In the genomic region with DNA sequence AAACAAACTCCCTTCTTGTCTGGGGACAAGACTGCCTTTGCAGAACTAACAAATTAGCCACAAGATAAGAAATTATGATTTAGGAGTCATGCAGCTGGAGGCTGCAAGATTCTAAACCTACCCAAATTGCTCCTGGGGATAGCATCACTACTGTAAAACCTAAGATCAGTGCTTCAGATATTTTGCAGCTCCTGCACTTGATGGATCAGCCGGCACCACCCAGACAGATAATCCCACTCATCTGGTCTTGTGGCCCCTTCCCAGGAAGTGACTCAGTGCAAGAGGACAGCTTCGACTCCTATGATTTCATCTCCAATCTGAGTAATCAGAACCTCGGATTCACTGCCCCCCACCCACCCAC, we compare ENCODE assay signal across 22 cellular contexts.
DNase-seq lines count a peak whose midpoint lies in the region; ATAC-seq, FAIRE-seq and TF ChIP-seq lines count a peak whose summit lies in the region.
"Had no signal": no experiment of that assay in that cellular context is flagged by ENCODE, and none has a peak within 500 bp of the region (broad histone marks: within the 10 kb centered on the region; RNA-seq: fewer than 3 reads in every experiment).

No MANE protein-coding gene starts in this region.

- H3K79me1 ChIP-seq in H1 (ENCODE audit: low read depth, low read length): no peaks in the 10 kb centered on the region

- no peak overlapping the region for H2BK12ac ChIP-seq in H1 (ENCODE audit: low read depth, low read length)

- no peak overlapping the region for H4K8ac ChIP-seq in H1 (ENCODE audit: extremely low read depth, insufficient read depth, low read length)

- H2BK20ac ChIP-seq in H1 (ENCODE audit: low read length): peak overlapping the region; percentile 15; the same call in 1 of the 2 replicates

- POLR2A ChIA-PET in H1 (lab: Charles Lee; ENCODE audit: partially characterized antibody): interaction anchor here (1.0 to 1.7 kb wide), 2 partner anchors 14 to 213 kb away, joined by 3 to 5 read pairs; no protein-coding TSS in a partner anchor
- POLR2A ChIA-PET in activated CD8-positive, alpha-beta T cell treated with anti-CD3 and anti-CD28 coated beads for 36 hours (lab: Charles Lee): interaction anchor here (0.6 kb wide), 1 partner anchor 378 kb away, joined by 3 read pairs; no protein-coding TSS in a partner anchor

- H3K23me2 ChIP-seq in H1 (ENCODE audit: low read depth, low read length): no peaks in the 10 kb centered on the region

- TF ChIP-seq EP300 in H1 (IDR thresholded peaks at IDR 0.05; ENCODE audit: borderline replicate concordance in 1 of 2, low read depth in 2 of 2, low read length in 2 of 2): no peak

- H3K4me1 Mint-ChIP-seq in osteocyte (ENCODE audit: unreplicated experiment): peaks cover 13% of the 10 kb centered on the region
- H3K4me1 Mint-ChIP-seq in activated CD8-positive, alpha-beta T cell treated with anti-CD3 and anti-CD28 coated beads for 36 hours (ENCODE audit: low read depth): no peaks in the 10 kb centered on the region
- H3K4me1 Mint-ChIP-seq: activated naive CD8-positive, alpha-beta T cell treated with anti-CD3 and anti-CD28 coated beads, Interleukin-2, amount 10 ng/mL, durations not matched to agents 7 days and 5 days had no signal

- peaks cover 0 to 2% (median 0%) of the 10 kb centered on the region in 4 experiments; a peak in 1 of 7 replicates for H3K27me3 ChIP-seq in H1 (replicated peaks in 1 of 4; ENCODE audit: control insufficient read depth in 3 of 4, extremely low read depth in 1 of 4, insufficient read depth in 3 of 4, low read length in 3 of 4)
- H3K27me3 ChIP-seq: breast epithelium, SJSA1, uterus had no signal

- peaks cover 0 to 4% (median 1%) of the 10 kb centered on the region in 4 experiments; a peak in 3 of 7 replicates for H3K4me1 ChIP-seq in H1 (replicated peaks in 1 of 4; ENCODE audit: control insufficient read depth in 3 of 4, insufficient read depth in 4 of 4, low read length in 3 of 4)
- H3K4me1 ChIP-seq: breast epithelium, SJSA1, uterus had no signal

- H3K18ac ChIP-seq in H1 (ENCODE audit: extremely low read depth, low read length): no peak overlapping the region; the same call in 1 of the 2 replicates

- H3K27me3 Mint-ChIP-seq in osteocyte (ENCODE audit: unreplicated experiment): no peaks in the 10 kb centered on the region
- H3K27me3 Mint-ChIP-seq in activated CD8-positive, alpha-beta T cell treated with anti-CD3 and anti-CD28 coated beads for 36 hours: no peaks in the 10 kb centered on the region

- no peak overlapping the region for H3K9ac ChIP-seq in H1 (replicated peaks in 1 of 4; ENCODE audit: extremely low read depth in 1 of 4, low read depth in 3 of 4, low read length in 3 of 4)

- no peak overlapping the region for H2BK15ac ChIP-seq in H1 (ENCODE audit: low read length)

- H3K27ac ChIP-seq in H1 (ENCODE audit: low read depth, low read length): no peak overlapping the region
- H3K27ac ChIP-seq: breast epithelium, SJSA1, uterus had no signal

- H3K4ac ChIP-seq in H1 (replicated peaks; ENCODE audit: insufficient read length, low read depth, low read length): no peak overlapping the region

- H3K4me3 ChIP-seq in NB4 (ENCODE audit: low read depth, low read length) (no peak overlapping the region), H1 (ENCODE audit: extremely low read depth in 1 of 4, insufficient read depth in 2 of 4, low read depth in 3 of 4, low read length in 4 of 4) (no peak overlapping the region)
- H3K4me3 ChIP-seq: breast epithelium, SJSA1, uterus had no signal

- TF ChIP-seq CTCF in NB4 (IDR thresholded peaks at IDR 0.05; ENCODE audit: low read depth, low read length) (no peak), H1 (IDR thresholded peaks at IDR 0.05; ENCODE audit: control extremely low read depth in 1 of 3, insufficient read depth in 1 of 3, low read depth in 1 of 3, low read length in 3 of 3) (no peak), osteocyte (IDR thresholded peaks at IDR 0.05) (no peak)
- no peak for TF ChIP-seq CTCF in activated CD8-positive, alpha-beta T cell treated with anti-CD3 and anti-CD28 coated beads for 36 hours (IDR thresholded peaks at IDR 0.05)

- peaks cover 8% of the 10 kb centered on the region for H3K9me3 Mint-ChIP-seq in osteocyte (ENCODE audit: unreplicated experiment)
- no peaks in the 10 kb centered on the region for H3K9me3 Mint-ChIP-seq in activated CD8-positive, alpha-beta T cell treated with anti-CD3 and anti-CD28 coated beads for 36 hours
- H3K9me3 Mint-ChIP-seq: activated T-helper 1 cell treated with anti-CD3 and anti-CD28 coated beads, Interleukin-12 subunit alpha, Interleukin-12 subunit beta, Interleukin-2, Interleukin-4 antibody, amounts not matched to agents 30 ng/mL and 10 ng/mL and 1 ng/mL, durations not matched to agents 14 hours and 24 hours and 36 hours had no signal

- no peak overlapping the region for H3K4me2 ChIP-seq in H1 (ENCODE audit: insufficient read depth in 1 of 2, low read depth in 2 of 2, low read length in 2 of 2)

- H2AK5ac ChIP-seq in H1 (ENCODE audit: low read depth, low read length): no peak overlapping the region

- no peak for ATAC-seq in GM18868 (IDR thresholded peaks at IDR 0.05; ENCODE audit: unreplicated experiment)
- no peak for ATAC-seq in activated CD8-positive, alpha-beta T cell treated with anti-CD3 and anti-CD28 coated beads for 36 hours

- H3K14ac ChIP-seq in H1 (ENCODE audit: insufficient read length): no peak overlapping the region

- peak; percentile 6 for DNase-seq in NCI-H82 (lab: John Stamatoyannopoulos, UW)
- DNase-seq in NCI-H82 treated with DMSO at 0.1 percent for 48 hours (lab: John Stamatoyannopoulos, UW; ENCODE audit: unreplicated experiment): no peak
- peak; percentile 43 for DNase-seq in NB4 (ENCODE audit: low read depth)
- peak in 1 of 2 experiments; percentile 24 for DNase-seq in H1 (ENCODE audit: low read depth in 1 of 2, low spot score in 2 of 2)
- DNase-seq in osteocyte (ENCODE audit: extremely low spot score, unreplicated experiment): peak; percentile 19
- no peak for DNase-seq in activated gamma-delta T cell treated with Interleukin-2 at 50 U/mL for 16 hours
- no peak for DNase-seq in activated CD8-positive, alpha-beta T cell treated with anti-CD3 and anti-CD28 coated beads for 36 hours
- DNase-seq: activated naive CD8-positive, alpha-beta T cell treated with anti-CD3 and anti-CD28 coated beads, Interleukin-2, amount 10 ng/mL, durations not matched to agents 7 days and 5 days; C1 segment of cervical spinal cord; cortex of kidney; DMS153; foreskin fibroblast; NCI-H1092; stimulated activated CD4-positive, alpha-beta T cell treated with anti-CD3 and anti-CD28 coated beads, Interleukin-12 subunit alpha, Interleukin-12 subunit beta, amount 100 ng/mL, for 4 hours; stimulated activated CD8-positive, alpha-beta memory T cell treated with anti-CD3 and anti-CD28 coated beads, Interleukin-4, amount 100 ng/mL, for 48 hours; substantia nigra had no signal

- peak overlapping the region; percentile 75 for H2BK120ac ChIP-seq in H1 (replicated peaks; ENCODE audit: low read depth, low read length)

- no peak overlapping the region for H4K5ac ChIP-seq in H1 (ENCODE audit: insufficient read length, low read depth, low read length)

- H3K9me3 ChIP-seq in H1 (ENCODE audit: insufficient read depth in 2 of 2, low read depth in 1 of 2, low read length in 1 of 2): peaks cover 0 to 4% of the 10 kb centered on the region in 2 experiments; a peak in 1 of 4 replicates
- H3K9me3 ChIP-seq: uterus had no signal

- CTCF ChIA-PET in H1 (lab: Charles Lee; ENCODE audit: partially characterized antibody): no interaction called here
- CTCF ChIA-PET in activated CD8-positive, alpha-beta T cell treated with anti-CD3 and anti-CD28 coated beads for 36 hours (lab: Charles Lee): no interaction called here

- H3K23ac ChIP-seq in H1 (ENCODE audit: insufficient read length): no peak overlapping the region

- FAIRE-seq in H1 (lab: Jason Lieb, UNC): no peak
- FAIRE-seq: A204.1 had no signal

- no peak overlapping the region for H3K27ac Mint-ChIP-seq in osteocyte (ENCODE audit: unreplicated experiment)
- H3K27ac Mint-ChIP-seq in activated CD8-positive, alpha-beta T cell treated with anti-CD3 and anti-CD28 coated beads for 36 hours: no peak overlapping the region
- H3K27ac Mint-ChIP-seq: activated naive CD8-positive, alpha-beta T cell treated with anti-CD3 and anti-CD28 coated beads, Interleukin-2, amount 10 ng/mL, durations not matched to agents 7 days and 5 days; activated T-helper 1 cell treated with anti-CD3 and anti-CD28 coated beads, Interleukin-12 subunit alpha, Interleukin-12 subunit beta, Interleukin-2, Interleukin-4 antibody, amounts not matched to agents 30 ng/mL and 10 ng/mL and 1 ng/mL, durations not matched to agents 14 hours and 24 hours and 36 hours had no signal

- H3K79me2 ChIP-seq in H1 (ENCODE audit: control insufficient read depth in 1 of 2, insufficient read depth in 2 of 2, low read length in 2 of 2): no peaks in the 10 kb centered on the region

- TF ChIP-seq RAD21 in H1 (IDR thresholded peaks at IDR 0.05 in 1 of 2, conservative IDR thresholded peaks at IDR 0.05 in 1 of 2; ENCODE audit: low read depth in 2 of 2, low read length in 2 of 2): no peak

- no peak overlapping the region for H3K56ac ChIP-seq in H1 (replicated peaks; ENCODE audit: insufficient read length, low read depth, low read length)

- H2BK5ac ChIP-seq in H1 (ENCODE audit: low read depth, low read length): no peak overlapping the region

- peaks cover 0 to 4% (median 0%) of the 10 kb centered on the region in 4 experiments; a peak in 1 of 8 replicates for H3K36me3 ChIP-seq in H1 (ENCODE audit: control insufficient read depth in 2 of 4, insufficient read depth in 4 of 4, low read length in 3 of 4)
- H3K36me3 ChIP-seq: breast epithelium, SJSA1, uterus had no signal

- no peak for TF ChIP-seq POLR2A in NB4 (IDR thresholded peaks at IDR 0.05; ENCODE audit: extremely low read depth, insufficient read length)
- no peak for TF ChIP-seq POLR2A in H1 (IDR thresholded peaks at IDR 0.05; ENCODE audit: control extremely low read depth in 1 of 2, low read depth in 2 of 2, low read length in 2 of 2)

- no peak overlapping the region for H3K4me3 Mint-ChIP-seq in osteocyte (ENCODE audit: unreplicated experiment)
- H3K4me3 Mint-ChIP-seq in activated CD8-positive, alpha-beta T cell treated with anti-CD3 and anti-CD28 coated beads for 36 hours: no peak overlapping the region
- H3K4me3 Mint-ChIP-seq: activated naive CD8-positive, alpha-beta T cell treated with anti-CD3 and anti-CD28 coated beads, Interleukin-2, amount 10 ng/mL, durations not matched to agents 7 days and 5 days; activated T-helper 1 cell treated with anti-CD3 and anti-CD28 coated beads, Interleukin-12 subunit alpha, Interleukin-12 subunit beta, Interleukin-2, Interleukin-4 antibody, amounts not matched to agents 30 ng/mL and 10 ng/mL and 1 ng/mL, durations not matched to agents 14 hours and 24 hours and 36 hours had no signal

- no peak overlapping the region for H2AFZ ChIP-seq in H1 (ENCODE audit: low read length)

- H4K20me1 ChIP-seq in H1 (replicated peaks in 1 of 2; ENCODE audit: control insufficient read depth in 1 of 2, insufficient read depth in 2 of 2, low read length in 2 of 2): no peaks in the 10 kb centered on the region

- 81% methylated on average over 3 of the region's 3 CpGs; no CpG with 5 or more reads in 1 of the 2 experiments for WGBS in H1 (ENCODE audit: extremely low coverage in 1 of 2, insufficient coverage in 1 of 2, insufficient read length in 1 of 2, insufficient replicate concordance in 2 of 2, low coverage in 1 of 2, low lambda C conversion rate in 2 of 2, missing lambda C conversion rate in 1 of 2), 2 experiments

- intact Hi-C loops in activated CD8-positive, alpha-beta T cell treated with anti-CD3 and anti-CD28 coated beads for 36 hours (cut with micrococcal nuclease): no loop called here

- no peaks in the 10 kb centered on the region for H3K36me3 Mint-ChIP-seq in osteocyte (ENCODE audit: unreplicated experiment)
- no peaks in the 10 kb centered on the region for H3K36me3 Mint-ChIP-seq in activated CD8-positive, alpha-beta T cell treated with anti-CD3 and anti-CD28 coated beads for 36 hours (ENCODE audit: low read depth)
- H3K36me3 Mint-ChIP-seq: activated naive CD8-positive, alpha-beta T cell treated with anti-CD3 and anti-CD28 coated beads, Interleukin-2, amount 10 ng/mL, durations not matched to agents 7 days and 5 days had no signal

- H4K91ac ChIP-seq in H1 (replicated peaks; ENCODE audit: insufficient read length, low read length): no peak overlapping the region

Comparison
In these comparisons a context has a peak if more than half of its experiments do, and no peak if none do; other contexts are left out.
1. DNase-seq: peak in NCI-H82 (single experiment), NB4 (single experiment) and osteocyte (single experiment); none in NCI-H82 treated with DMSO at 0.1 percent for 48 hours (single experiment), activated gamma-delta T cell treated with Interleukin-2 at 50 U/mL for 16 hours (single experiment) and activated CD8-positive, alpha-beta T cell treated with anti-CD3 and anti-CD28 coated beads for 36 hours (single experiment).